20 cellular contexts compared by ENCODE assay signal in genomic region chr9:119959846-119960545, GRCh38.
"Had no signal": no experiment of that assay in that cellular context is flagged by ENCODE, and none has a peak within 500 bp of the region (broad histone marks: within the 10 kb centered on the region; RNA-seq: fewer than 3 reads in every experiment).

No MANE protein-coding gene starts in this region.

- H3K27me3 ChIP-seq: brain microvascular endothelial cell, esophagus muscularis mucosa, left lung, vagina had no signal

- DNase-seq: activated CD4-positive, alpha-beta T cell treated with anti-CD3 and anti-CD28 coated beads for 4 hours; activated CD8-positive, alpha-beta memory T cell treated with anti-CD3 and anti-CD28 coated beads, Interleukin-2, amount 50 U/mL, for 48 hours; activated CD8-positive, alpha-beta T cell treated with anti-CD3 and anti-CD28 coated beads, Interleukin-2, amount 10 ng/mL, durations not matched to agents 7 days and 5 days; activated naive CD4-positive, alpha-beta T cell; activated naive CD8-positive, alpha-beta T cell treated with anti-CD3 and anti-CD28 coated beads, Interleukin-2, amount 50 U/mL, for 24 hours; brain microvascular endothelial cell; heart left ventricle; islet precursor cell; left lung; mesendoderm; nephron progenitor cell; stimulated activated CD4-positive, alpha-beta T cell treated with anti-CD3 and anti-CD28 coated beads, Interleukin-15, amount 100 ng/mL, for 24 hours; stimulated activated CD4-positive, alpha-beta T cell treated with anti-CD3 and anti-CD28 coated beads, Interleukin-4, amount 100 ng/mL, for 4 hours; stimulated activated naive CD8-positive, alpha-beta T cell treated with anti-CD3 and anti-CD28 coated beads, Interleukin-15, amount 100 ng/mL, for 72 hours had no signal

- H3K27ac ChIP-seq: brain microvascular endothelial cell, esophagus muscularis mucosa, left lung, vagina, VCaP had no signal

- H3K36me3 ChIP-seq: brain microvascular endothelial cell, esophagus muscularis mucosa, heart left ventricle, left lung, vagina had no signal

- FAIRE-seq: endometrium, frontal cortex had no signal

- H3K9me3 Mint-ChIP-seq: activated naive CD8-positive, alpha-beta T cell treated with anti-CD3 and anti-CD28 coated beads, Interleukin-2, amount 50 U/mL, for 24 hours; activated T-helper 1 cell treated with anti-CD3 and anti-CD28 coated beads, Interleukin-12 subunit alpha, Interleukin-12 subunit beta, Interleukin-2, Interleukin-4 antibody, amounts not matched to agents 30 ng/mL and 10 ng/mL and 1 ng/mL, durations not matched to agents 14 hours and 24 hours and 36 hours; nephron progenitor cell; stimulated activated naive CD8-positive, alpha-beta T cell treated with anti-CD3 and anti-CD28 coated beads, Interleukin-15, amount 100 ng/mL, for 72 hours had no signal

- H3K27ac Mint-ChIP-seq: activated CD8-positive, alpha-beta T cell treated with anti-CD3 and anti-CD28 coated beads, Interleukin-2, amount 10 ng/mL, durations not matched to agents 7 days and 5 days; activated naive CD8-positive, alpha-beta T cell treated with anti-CD3 and anti-CD28 coated beads, Interleukin-2, amount 50 U/mL, for 24 hours; activated T-helper 1 cell treated with anti-CD3 and anti-CD28 coated beads, Interleukin-12 subunit alpha, Interleukin-12 subunit beta, Interleukin-2, Interleukin-4 antibody, amounts not matched to agents 30 ng/mL and 10 ng/mL and 1 ng/mL, durations not matched to agents 14 hours and 24 hours and 36 hours; nephron progenitor cell; stimulated activated naive CD8-positive, alpha-beta T cell treated with anti-CD3 and anti-CD28 coated beads, Interleukin-15, amount 100 ng/mL, for 72 hours had no signal

- H3K4me1 Mint-ChIP-seq: activated naive CD8-positive, alpha-beta T cell treated with anti-CD3 and anti-CD28 coated beads, Interleukin-2, amount 50 U/mL, for 24 hours; stimulated activated naive CD8-positive, alpha-beta T cell treated with anti-CD3 and anti-CD28 coated beads, Interleukin-15, amount 100 ng/mL, for 72 hours had no signal

- H3K4me3 ChIP-seq: esophagus muscularis mucosa, heart left ventricle, left lung, vagina had no signal

- H3K9me3 ChIP-seq: esophagus muscularis mucosa, heart left ventricle, left lung, vagina had no signal

- H3K4me3 Mint-ChIP-seq: activated CD8-positive, alpha-beta T cell treated with anti-CD3 and anti-CD28 coated beads, Interleukin-2, amount 10 ng/mL, durations not matched to agents 7 days and 5 days; activated naive CD8-positive, alpha-beta T cell treated with anti-CD3 and anti-CD28 coated beads, Interleukin-2, amount 50 U/mL, for 24 hours; activated T-helper 1 cell treated with anti-CD3 and anti-CD28 coated beads, Interleukin-12 subunit alpha, Interleukin-12 subunit beta, Interleukin-2, Interleukin-4 antibody, amounts not matched to agents 30 ng/mL and 10 ng/mL and 1 ng/mL, durations not matched to agents 14 hours and 24 hours and 36 hours; nephron progenitor cell; stimulated activated naive CD8-positive, alpha-beta T cell treated with anti-CD3 and anti-CD28 coated beads, Interleukin-15, amount 100 ng/mL, for 72 hours had no signal
